Comparison of ENCODE assay signal across 1 cellular context in the genomic region with DNA sequence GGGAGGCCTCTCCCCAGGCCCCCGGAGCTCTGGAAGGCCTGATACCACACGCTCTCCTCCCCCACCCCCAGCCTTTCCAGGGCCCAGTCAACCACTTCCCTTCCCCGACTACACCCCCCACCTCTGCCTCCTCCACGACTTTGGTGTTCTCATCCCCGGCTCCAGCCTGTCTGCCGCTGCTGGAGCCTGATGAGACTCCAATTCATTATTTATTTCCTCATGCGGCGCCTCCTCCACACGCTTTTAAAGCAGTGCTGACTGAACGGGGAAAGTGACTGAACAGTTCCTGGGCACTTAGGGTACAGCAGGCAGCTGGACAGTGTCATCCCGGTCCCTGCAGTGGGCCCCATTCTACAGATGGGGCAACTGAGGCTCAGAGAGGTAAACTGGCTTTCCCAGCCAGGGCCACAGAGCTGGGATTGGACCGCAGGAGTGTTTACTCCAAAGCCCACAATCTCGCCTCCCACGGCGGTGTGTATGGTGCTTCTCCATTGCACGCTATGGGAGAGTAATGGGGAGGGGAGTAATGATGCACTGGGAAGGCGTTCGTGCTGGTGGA.
TF ChIP-seq lines count a peak whose summit lies in the region.

No MANE protein-coding gene starts in this region.

TF ChIP-seq in endothelial cell of umbilical vein, 7 proteins besides CTCF, POLR2A, EP300 and RAD21:
- TF ChIP-seq POLR2AphosphoS5 (IDR thresholded peaks at IDR 0.05; ENCODE audit: insufficient read depth, low read depth, low read length) = no peak
- TF ChIP-seq EZH2 (IDR thresholded peaks at IDR 0.05; ENCODE audit: borderline replicate concordance, low read depth, low read length, severe bottlenecking) = no peak
- TF ChIP-seq GATA2 (IDR thresholded peaks at IDR 0.05; ENCODE audit: insufficient read depth, insufficient read length, low read depth, low read length) = no peak
- TF ChIP-seq, protein P1, sequence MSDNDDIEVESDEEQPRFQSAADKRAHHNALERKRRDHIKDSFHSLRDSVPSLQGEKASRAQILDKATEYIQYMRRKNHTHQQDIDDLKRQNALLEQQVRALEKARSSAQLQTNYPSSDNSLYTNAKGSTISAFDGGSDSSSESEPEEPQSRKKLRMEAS (IDR thresholded peaks at IDR 0.05; ENCODE audit: insufficient read depth, insufficient read length) = no peak
- TF ChIP-seq JUN (IDR thresholded peaks at IDR 0.05; ENCODE audit: borderline replicate concordance, insufficient read depth, insufficient read length, low read depth) = no peak
